ENCODE assay signal across 20 cellular contexts in the genomic region with DNA sequence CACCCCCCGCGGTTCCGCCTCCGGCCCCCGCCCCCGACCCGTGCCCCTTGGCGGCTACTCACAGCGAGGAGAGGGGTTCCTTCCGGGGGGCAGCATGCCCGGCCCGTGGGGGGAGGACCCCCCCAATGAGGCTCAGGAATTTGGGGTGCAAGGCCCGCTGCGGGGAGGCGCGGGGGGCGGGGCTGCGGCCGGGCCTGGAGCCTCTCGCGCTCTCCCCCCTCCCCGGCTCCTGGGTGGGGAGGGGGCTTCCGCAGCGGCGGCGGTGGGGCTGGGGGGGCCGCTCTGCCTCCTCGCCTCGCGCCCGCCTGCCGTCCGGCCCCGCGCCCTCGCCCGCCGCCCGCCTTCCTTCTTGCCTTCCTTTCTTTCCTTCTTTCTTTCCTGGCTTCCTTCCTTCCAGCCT. TPM values are rescaled to one million over a fixed set of nuclear protein-coding genes. Genes with fewer than 3 reads are reported as not detected.
DNase-seq lines count a peak whose midpoint lies in the region; ATAC-seq and TF ChIP-seq lines count a peak whose summit lies in the region.
"Had no signal": no experiment of that assay in that cellular context is flagged by ENCODE, and none has a peak within 500 bp of the region (broad histone marks: within the 10 kb centered on the region; RNA-seq: fewer than 3 reads in every experiment).

No MANE protein-coding gene starts in this region.

- H2AFZ ChIP-seq in GM23338, result no peak overlapping the region

- TF ChIP-seq POLR2A in stomach (IDR thresholded peaks at IDR 0.05), result no peak

- H3K4me3 ChIP-seq in GM23338 (peak overlapping the region; percentile 51; the same call in 1 of the 2 replicates), ascending aorta (peak overlapping the region; percentile 25 to 30), stomach (peak overlapping the region; percentile 36 to 45 (median 44))

- H3K4me2 ChIP-seq in GM23338, result peak overlapping the region; percentile 51; the same call in 1 of the 2 replicates

- H3K9me3 Mint-ChIP-seq in GM23338, result peaks cover 83% of the 10 kb centered on the region
- no peaks in the 10 kb centered on the region for H3K9me3 Mint-ChIP-seq in memory B cell
- H3K9me3 Mint-ChIP-seq: HFFc6 had no signal

- H3K79me2 ChIP-seq in GM23338 (replicated peaks; ENCODE audit: insufficient read depth), result no peaks in the 10 kb centered on the region

- TF ChIP-seq CTCF in GM23338 (conservative IDR thresholded peaks at IDR 0.05; ENCODE audit: low read depth in 2 of 2) (no peak), ascending aorta (IDR thresholded peaks at IDR 0.05) (no peak), stomach (IDR thresholded peaks at IDR 0.05) (no peak)

- no peak for DNase-seq in GM23338 (ENCODE audit: low spot score)
- no peak for DNase-seq in ascending aorta (ENCODE audit: low spot score in 2 of 2)
- no peak for DNase-seq in memory B cell (ENCODE audit: low spot score in 2 of 2)
- no peak for DNase-seq in stomach
- no peak for DNase-seq in activated CD4-positive, alpha-beta T cell treated with anti-CD3 and anti-CD28 coated beads for 1 hour
- DNase-seq in kidney tubule cell (ENCODE audit: low spot score), result no peak
- DNase-seq: activated CD8-positive, alpha-beta T cell treated with anti-CD3 and anti-CD28 coated beads, Interleukin-2, amount 10 ng/mL, durations not matched to agents 7 days and 5 days; activated T-cell treated with anti-CD3 and anti-CD28 coated beads, Interleukin-2, amount 50 U/mL, for 48 hours; BE2C; erythroblast; HFFc6; NCI-H2029 treated with DMSO at 0.1 percent for 48 hours; NCI-H510A treated with DMSO at 0.1 percent for 48 hours; stimulated activated naive CD8-positive, alpha-beta T cell treated with anti-CD3 and anti-CD28 coated beads, Interleukin-15, Interleukin-2, amounts not matched to agents 100 U/mL and 50 U/mL, for 24 hours had no signal

- intact Hi-C loops in ascending aorta (cut with DNase I), result no loop called here
- intact Hi-C loops in stomach (cut with DNase I; ENCODE audit: low total_unique reads), result no loop called here

- H3K9me2 ChIP-seq in GM23338 (ENCODE audit: insufficient read depth), result no peaks in the 10 kb centered on the region

- H3K9me3 ChIP-seq in ascending aorta, result no peaks in the 10 kb centered on the region
- no peaks in the 10 kb centered on the region for H3K9me3 ChIP-seq in stomach
- H3K9me3 ChIP-seq: BE2C, right atrium auricular region had no signal

- H3K4me1 Mint-ChIP-seq in GM23338 (no peaks in the 10 kb centered on the region), memory B cell (peaks cover 15% of the 10 kb centered on the region)

- 0 to 5% (median 2%) methylated on average over 7 to 39 of the region's 39 CpGs for WGBS in stomach, 5 donors

- peaks cover 48% of the 10 kb centered on the region for H3K36me3 Mint-ChIP-seq in GM23338 (ENCODE audit: low read depth)
- H3K36me3 Mint-ChIP-seq in memory B cell, result peaks cover 2% of the 10 kb centered on the region
- H3K36me3 Mint-ChIP-seq: activated naive CD8-positive, alpha-beta T cell had no signal

- H3K27ac Mint-ChIP-seq in GM23338, result no peak overlapping the region
- no peak overlapping the region for H3K27ac Mint-ChIP-seq in memory B cell
- H3K27ac Mint-ChIP-seq: activated CD8-positive, alpha-beta T cell treated with anti-CD3 and anti-CD28 coated beads, Interleukin-2, amount 10 ng/mL, durations not matched to agents 7 days and 5 days; activated naive CD8-positive, alpha-beta T cell; HFFc6 had no signal

- ATAC-seq in GM23338 (no peak), memory B cell (ENCODE audit: low read depth) (no peak), GM19455 (IDR thresholded peaks at IDR 0.05; ENCODE audit: unreplicated experiment) (no peak)
- ATAC-seq: activated CD8-positive, alpha-beta T cell treated with anti-CD3 and anti-CD28 coated beads, Interleukin-2, amount 10 ng/mL, durations not matched to agents 7 days and 5 days; stimulated activated naive CD8-positive, alpha-beta T cell treated with anti-CD3 and anti-CD28 coated beads, Interleukin-15, Interleukin-2, amounts not matched to agents 100 U/mL and 50 U/mL, for 24 hours had no signal

- H3K4me3 Mint-ChIP-seq in GM23338 (no peak overlapping the region), memory B cell (peak overlapping the region; percentile 21)
- H3K4me3 Mint-ChIP-seq: activated CD8-positive, alpha-beta T cell treated with anti-CD3 and anti-CD28 coated beads, Interleukin-2, amount 10 ng/mL, durations not matched to agents 7 days and 5 days; activated naive CD8-positive, alpha-beta T cell; HFFc6 had no signal

- H3K27me3 Mint-ChIP-seq in GM23338 (ENCODE audit: insufficient read depth, low read depth, poor library complexity) (peaks cover 15% of the 10 kb centered on the region), memory B cell (peaks cover 43% of the 10 kb centered on the region)

- no peaks in the 10 kb centered on the region for H3K36me3 ChIP-seq in GM23338 (ENCODE audit: insufficient read depth)
- no peaks in the 10 kb centered on the region for H3K36me3 ChIP-seq in ascending aorta
- no peaks in the 10 kb centered on the region for H3K36me3 ChIP-seq in stomach
- H3K36me3 ChIP-seq: BE2C, right atrium auricular region had no signal

- H3F3A ChIP-seq in GM23338 (replicated peaks; ENCODE audit: low read depth), result peaks cover 5% of the 10 kb centered on the region; the same call in 1 of the 2 replicates

- H3K27me3 ChIP-seq in GM23338 (ENCODE audit: insufficient read depth) (peaks cover 55% of the 10 kb centered on the region), ascending aorta (peaks cover 11% of the 10 kb centered on the region), stomach (peaks cover 21 to 89% (median 61%) of the 10 kb centered on the region in 3 donors)

- H4K20me1 ChIP-seq in GM23338 (replicated peaks; ENCODE audit: insufficient read depth), result 0 out of 2 replicates have a peak, but pooled peaks cover 3% of the 10 kb centered on the region

- H3K27ac ChIP-seq in GM23338 (ENCODE audit: low read depth), result no peak overlapping the region
- no peak overlapping the region for H3K27ac ChIP-seq in ascending aorta
- no peak overlapping the region for H3K27ac ChIP-seq in stomach
- H3K27ac ChIP-seq: right atrium auricular region had no signal

- H3K4me1 ChIP-seq in GM23338 (ENCODE audit: insufficient read depth), result peaks cover 28% of the 10 kb centered on the region
- H3K4me1 ChIP-seq in ascending aorta, result no peaks in the 10 kb centered on the region
- H3K4me1 ChIP-seq in stomach, result peaks cover 5 to 23% (median 17%) of the 10 kb centered on the region in 4 donors
- H3K4me1 ChIP-seq: BE2C had no signal

- TF ChIP-seq EP300 in stomach (IDR thresholded peaks at IDR 0.05), result no peak

TF ChIP-seq in GM23338, 12 proteins besides CTCF, POLR2A, EP300 and RAD21:
- TF ChIP-seq EZH2 (IDR thresholded peaks at IDR 0.05; ENCODE audit: low read depth, unreplicated experiment) (no peak), ZNF331 (CRISPR knock-in tag; IDR thresholded peaks at IDR 0.05; ENCODE audit: low read depth) (no peak)

RNA-seq across cellular contexts. Expression of a gene that starts 0.4 kb away (rescaled TPM):
- total RNA-seq in GM23338 (2014; rRNA removed; shearing (Covaris generic)), result 12.8 and 13.2 TPM in 2 replicates
- polyA plus RNA-seq in GM23338 (2016; fragmentation: Nextera tagmentation; extraction: Ambion mirVana), result 2.0 and 2.2 TPM in 2 replicates
- total RNA-seq in ascending aorta, result 56.0 TPM
- 1 to 10 TPM in 3 of 5 donors, under 1 TPM in 1, not detected in 1; 0.45 to 4.4 (median 2.2) TPM for total RNA-seq in stomach
- polyA plus RNA-seq in stomach, result 1 to 10 TPM; 1.2 to 1.5 (median 1.5) TPM
- total RNA-seq: activated CD8-positive, alpha-beta T cell treated with anti-CD3 and anti-CD28 coated beads, Interleukin-2, amount 10 ng/mL, durations not matched to agents 7 days and 5 days; dermis microvascular lymphatic vessel endothelial cell; T-helper 1 cell treated with Interleukin-12 subunit alpha and Interleukin-12 subunit beta and Interleukin-4 antibody, amounts not matched to agents 30 ng/mL and 1 ng/mL, for 36 hours had no signal

RNA-seq across cellular contexts. Expression of a gene that starts 54.2 kb away (rescaled TPM):
- not detected in 2 replicates for total RNA-seq in GM23338 (2014; rRNA removed; shearing (Covaris generic))
- polyA plus RNA-seq in GM23338 (2016; fragmentation: Nextera tagmentation; extraction: Ambion mirVana) (not detected in 2 replicates), stomach (not detected)
- total RNA-seq in ascending aorta (not detected), stomach (not detected)
- total RNA-seq: activated CD8-positive, alpha-beta T cell treated with anti-CD3 and anti-CD28 coated beads, Interleukin-2, amount 10 ng/mL, durations not matched to agents 7 days and 5 days; dermis microvascular lymphatic vessel endothelial cell; HFFc6; mesenteric fat pad; right atrium auricular region; T-helper 1 cell treated with Interleukin-12 subunit alpha and Interleukin-12 subunit beta and Interleukin-4 antibody, amounts not matched to agents 30 ng/mL and 1 ng/mL, for 36 hours had no signal

RNA-seq across cellular contexts. Expression of a gene that starts 56.9 kb away (rescaled TPM):
- 1.2 and 5.8 TPM in 2 replicates for total RNA-seq in GM23338 (2014; rRNA removed; shearing (Covaris generic))
- 3.3 and 4.1 TPM in 2 replicates for polyA plus RNA-seq in GM23338 (2016; fragmentation: Nextera tagmentation; extraction: Ambion mirVana)
- 169 TPM for total RNA-seq in ascending aorta
- total RNA-seq in stomach, result 10 to 100 TPM in 3 of 5 donors, 1 to 10 TPM in 1, not detected in 1; 9.9 to 61.0 (median 14.5) TPM
- polyA plus RNA-seq in stomach, result 10 to 100 TPM; 68.4 to 79.4 (median 68.5) TPM
